In the genomic region with DNA sequence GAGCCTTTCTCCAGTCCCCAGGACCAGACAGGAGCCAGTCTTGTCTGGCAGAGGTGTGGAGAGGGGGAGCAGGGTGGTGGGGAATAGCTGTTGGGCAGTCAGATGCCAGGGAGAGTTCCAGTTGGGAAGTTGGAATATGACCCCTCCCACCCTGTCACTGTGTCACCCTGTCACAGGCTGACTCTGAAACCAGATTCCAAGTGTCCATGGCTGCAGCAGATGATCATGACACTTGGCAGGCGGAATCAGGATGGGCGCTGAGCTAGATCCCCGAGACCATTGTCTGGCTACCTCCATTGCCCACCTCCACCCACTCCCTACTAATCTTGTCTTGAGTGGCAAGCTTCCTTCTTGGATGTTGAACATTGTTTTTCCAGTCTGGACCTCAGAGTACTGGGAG, we compare ENCODE assay signal across 20 cellular contexts. TPM values are rescaled to one million over a fixed set of nuclear protein-coding genes. Genes with fewer than 3 reads are reported as not detected.
DNase-seq lines count a peak whose midpoint lies in the region; ATAC-seq, FAIRE-seq and TF ChIP-seq lines count a peak whose summit lies in the region.
"Had no signal": no experiment of that assay in that cellular context is flagged by ENCODE, and none has a peak within 500 bp of the region (broad histone marks: within the 10 kb centered on the region; RNA-seq: fewer than 3 reads in every experiment).

No MANE protein-coding gene starts in this region.

- CTCF ChIA-PET in HepG2 (lab: Yijun Ruan, JAX; ENCODE audit: low intra/inter-chr PET ratio, low total read pairs) (no interaction called here), WTC11 (lab: Charles Lee) (interaction anchor here (0.8 kb wide), 1 partner anchor 8 kb away, joined by 3 read pairs; no protein-coding TSS in a partner anchor)
- CTCF ChIA-PET in activated CD8-positive, alpha-beta T cell treated with anti-CD3 and anti-CD28 coated beads, Interleukin-2, amount 10 ng/mL, durations not matched to agents 7 days and 5 days (lab: Charles Lee): interaction anchor here (4.5 to 11.1 kb wide), 2 partner anchors 10 to 12 kb away, joined by 68 to 142 read pairs; a partner anchor contains a TSS

- TF ChIP-seq CTCF in liver (IDR thresholded peaks at IDR 0.05; ENCODE audit: low read depth, low read length, missing input control) (no peak), HepG2 (CRISPR knock-in tag; IDR thresholded peaks at IDR 0.05) (no peak), lung (IDR thresholded peaks at IDR 0.05; ENCODE audit: control extremely low read depth, extremely low read depth) (no peak), WTC11 (IDR thresholded peaks at IDR 0.05) (no peak)

- H3K27ac Mint-ChIP-seq in activated CD8-positive, alpha-beta T cell treated with anti-CD3 and anti-CD28 coated beads, Interleukin-2, amount 10 ng/mL, durations not matched to agents 7 days and 5 days: peak overlapping the region; percentile 89
- H3K27ac Mint-ChIP-seq in stimulated activated naive B cell treated with anti-CD40 and anti-IgM and Interleukin-4, amounts not matched to agents 10 μg/mL and 1 μg/mL and 100 μg/mL, for 72 hours: peak overlapping the region; percentile 93
- no peak overlapping the region for H3K27ac Mint-ChIP-seq in WTC11
- H3K27ac Mint-ChIP-seq: mesothelial cell of epicardium had no signal

- H4K20me1 ChIP-seq in HepG2 (ENCODE audit: insufficient read depth, low read length): no peaks in the 10 kb centered on the region

- TF ChIP-seq EP300 in HepG2 (IDR thresholded peaks at IDR 0.05; ENCODE audit: low read depth in 2 of 2, low read length in 2 of 2) (no peak), HepG2 (CRISPR knock-in tag; IDR thresholded peaks at IDR 0.05; ENCODE audit: borderline replicate concordance) (no peak)

- POLR2A ChIA-PET in HepG2 (lab: Yijun Ruan, JAX) (interaction anchor here (3.6 kb wide), 1 partner anchor 9 kb away, joined by 24 read pairs; a partner anchor contains a TSS), WTC11 (lab: Charles Lee) (no interaction called here)
- POLR2A ChIA-PET in activated CD8-positive, alpha-beta T cell treated with anti-CD3 and anti-CD28 coated beads, Interleukin-2, amount 10 ng/mL, durations not matched to agents 7 days and 5 days (lab: Charles Lee): interaction anchor here (1.1 to 3.6 kb wide), 2 partner anchors 8 to 35 kb away, joined by 4 to 76 read pairs; a partner anchor contains a TSS

- H3K9me3 Mint-ChIP-seq in activated CD8-positive, alpha-beta T cell treated with anti-CD3 and anti-CD28 coated beads, Interleukin-2, amount 10 ng/mL, durations not matched to agents 7 days and 5 days (ENCODE audit: insufficient read depth): no peaks in the 10 kb centered on the region
- no peaks in the 10 kb centered on the region for H3K9me3 Mint-ChIP-seq in stimulated activated naive B cell treated with anti-CD40 and anti-IgM and Interleukin-4, amounts not matched to agents 10 μg/mL and 1 μg/mL and 100 μg/mL, for 72 hours
- no peaks in the 10 kb centered on the region for H3K9me3 Mint-ChIP-seq in WTC11
- H3K9me3 Mint-ChIP-seq: mesothelial cell of epicardium had no signal

- H3K9ac ChIP-seq in liver (ENCODE audit: low read depth in 1 of 2, low read length in 2 of 2) (no peak overlapping the region), HepG2 (ENCODE audit: insufficient read depth, low read depth, low read length) (no peak overlapping the region)

- no peak for FAIRE-seq in HepG2 (lab: Jason Lieb, UNC)

- no peak overlapping the region for H2AFZ ChIP-seq in HepG2 (ENCODE audit: low read length)
- H2AFZ ChIP-seq: hepatocyte had no signal

- ATAC-seq in HepG2 (no peak), lung (ENCODE audit: insufficient read depth, low FRiP score) (no peak), WTC11 (no peak)
- no peak for ATAC-seq in activated CD8-positive, alpha-beta T cell treated with anti-CD3 and anti-CD28 coated beads, Interleukin-2, amount 10 ng/mL, durations not matched to agents 7 days and 5 days
- ATAC-seq in stimulated activated naive B cell treated with anti-CD40 and anti-IgM and Interleukin-4, amounts not matched to agents 10 μg/mL and 1 μg/mL and 100 μg/mL, for 72 hours (replicated peaks): no peak

- H3K27ac ChIP-seq in liver (ENCODE audit: low read depth in 1 of 2, low read length in 2 of 2) (peak overlapping the region; percentile 37 to 76), HepG2 (ENCODE audit: extremely low read length, insufficient read depth, low read length) (no peak overlapping the region), lung (ENCODE audit: low read depth in 1 of 2, low read length in 1 of 2) (no peak overlapping the region)
- H3K27ac ChIP-seq: hepatocyte, SJSA1 had no signal

- H3K27me3 ChIP-seq in liver (ENCODE audit: control insufficient read depth in 4 of 4, insufficient read depth in 4 of 4, low read length in 3 of 4): no peaks in the 10 kb centered on the region
- no peaks in the 10 kb centered on the region for H3K27me3 ChIP-seq in HepG2 (ENCODE audit: control insufficient read depth in 1 of 2, insufficient read depth in 2 of 2, low read length in 2 of 2)
- no peaks in the 10 kb centered on the region for H3K27me3 ChIP-seq in lung (ENCODE audit: control insufficient read depth, insufficient read depth)
- H3K27me3 ChIP-seq: hepatocyte, MG63, SJSA1 had no signal

- H3K4me3 Mint-ChIP-seq in activated CD8-positive, alpha-beta T cell treated with anti-CD3 and anti-CD28 coated beads, Interleukin-2, amount 10 ng/mL, durations not matched to agents 7 days and 5 days: no peak overlapping the region
- H3K4me3 Mint-ChIP-seq in stimulated activated naive B cell treated with anti-CD40 and anti-IgM and Interleukin-4, amounts not matched to agents 10 μg/mL and 1 μg/mL and 100 μg/mL, for 72 hours: peak overlapping the region; percentile 61 to 73
- no peak overlapping the region for H3K4me3 Mint-ChIP-seq in WTC11
- H3K4me3 Mint-ChIP-seq: mesothelial cell of epicardium had no signal

- no peaks in the 10 kb centered on the region for H3K79me2 ChIP-seq in HepG2 (ENCODE audit: insufficient read depth, low read length)
- H3K79me2 ChIP-seq: hepatocyte had no signal

- WGBS in liver: 73% methylated on average over 3 of the region's 3 CpGs
- 100% methylated on average over 3 of the region's 3 CpGs for WGBS in HepG2 (ENCODE audit: low lambda C conversion rate)
- WGBS in lung, 2 donors: 95 to 97% methylated on average over 3 of the region's 3 CpGs

- BruUV-seq in HepG2 (replicated peaks; lab: Mats Ljungman, UMichigan): no TSS peak

- H3K4me1 ChIP-seq in liver (ENCODE audit: control insufficient read depth in 4 of 4, insufficient read depth in 4 of 4, low read length in 3 of 4) (peaks cover 32 to 60% (median 53%) of the 10 kb centered on the region in 4 donors), HepG2 (ENCODE audit: insufficient read depth, low read length) (peaks cover 50% of the 10 kb centered on the region), lung (ENCODE audit: control insufficient read depth in 2 of 2, insufficient read depth in 2 of 2, low read length in 2 of 2) (peaks cover 0 to 25% of the 10 kb centered on the region in 2 donors)
- H3K4me1 ChIP-seq: SJSA1 had no signal

- H3K4me1 Mint-ChIP-seq in activated CD8-positive, alpha-beta T cell treated with anti-CD3 and anti-CD28 coated beads, Interleukin-2, amount 10 ng/mL, durations not matched to agents 7 days and 5 days (ENCODE audit: low read depth): peaks cover 89% of the 10 kb centered on the region
- peaks cover 69 to 91% of the 10 kb centered on the region in 2 donors for H3K4me1 Mint-ChIP-seq in stimulated activated naive B cell treated with anti-CD40 and anti-IgM and Interleukin-4, amounts not matched to agents 10 μg/mL and 1 μg/mL and 100 μg/mL, for 72 hours
- no peaks in the 10 kb centered on the region for H3K4me1 Mint-ChIP-seq in WTC11
- H3K4me1 Mint-ChIP-seq: mesothelial cell of epicardium had no signal

- H3K36me3 ChIP-seq in liver (ENCODE audit: control insufficient read depth in 4 of 4, insufficient read depth in 3 of 4, low read depth in 1 of 4, low read length in 3 of 4) (peaks cover 0 to 13% (median 5%) of the 10 kb centered on the region in 4 donors), HepG2 (replicated peaks in 1 of 2; ENCODE audit: control insufficient read depth in 1 of 2, insufficient read depth in 2 of 2, low read length in 2 of 2) (peaks cover 30 to 55% of the 10 kb centered on the region in 2 experiments), lung (ENCODE audit: control insufficient read depth in 2 of 2, insufficient read depth in 2 of 2, low read length in 2 of 2) (peaks cover 1 to 38% of the 10 kb centered on the region in 2 donors)
- H3K36me3 ChIP-seq: MG63 had no signal

- no peak overlapping the region for H3K4me2 ChIP-seq in HepG2 (ENCODE audit: low read depth, low read length)
- H3K4me2 ChIP-seq: hepatocyte had no signal

- TF ChIP-seq RAD21 in liver (IDR thresholded peaks at IDR 0.05) (no peak), HepG2 (CRISPR knock-in tag; IDR thresholded peaks at IDR 0.05) (no peak)

- peaks cover 72% of the 10 kb centered on the region for H3K36me3 Mint-ChIP-seq in activated CD8-positive, alpha-beta T cell treated with anti-CD3 and anti-CD28 coated beads, Interleukin-2, amount 10 ng/mL, durations not matched to agents 7 days and 5 days (ENCODE audit: low read depth)
- H3K36me3 Mint-ChIP-seq in stimulated activated naive B cell treated with anti-CD40 and anti-IgM and Interleukin-4, amounts not matched to agents 10 μg/mL and 1 μg/mL and 100 μg/mL, for 72 hours: peaks cover 50 to 73% of the 10 kb centered on the region in 2 donors
- H3K36me3 Mint-ChIP-seq in WTC11: peaks cover 42% of the 10 kb centered on the region

- H3K27me3 Mint-ChIP-seq in activated CD8-positive, alpha-beta T cell treated with anti-CD3 and anti-CD28 coated beads, Interleukin-2, amount 10 ng/mL, durations not matched to agents 7 days and 5 days (ENCODE audit: low read depth): no peaks in the 10 kb centered on the region
- H3K27me3 Mint-ChIP-seq in stimulated activated naive B cell treated with anti-CD40 and anti-IgM and Interleukin-4, amounts not matched to agents 10 μg/mL and 1 μg/mL and 100 μg/mL, for 72 hours: no peaks in the 10 kb centered on the region
- H3K27me3 Mint-ChIP-seq in WTC11 (ENCODE audit: low read depth): no peaks in the 10 kb centered on the region

- no peak overlapping the region for H3K4me3 ChIP-seq in liver (ENCODE audit: low read depth in 1 of 3, low read length in 3 of 3)
- no peak overlapping the region for H3K4me3 ChIP-seq in HepG2 (replicated peaks in 1 of 3; ENCODE audit: insufficient read depth in 1 of 3, low read depth in 2 of 3, low read length in 3 of 3)
- H3K4me3 ChIP-seq in lung: no peak overlapping the region
- H3K4me3 ChIP-seq: hepatocyte, MG63, SJSA1 had no signal

- no peak for TF ChIP-seq POLR2A in HepG2 (IDR thresholded peaks at IDR 0.05; ENCODE audit: insufficient read depth in 1 of 2, low read depth in 2 of 2, low read length in 2 of 2)

- in situ Hi-C loops in HepG2 (cut with HindIII; ENCODE audit: extremely low pct_ligation_motif_present, low pct_unique_long_range_greater_than_20kb): no loop called here

- H3K9me3 ChIP-seq in liver (ENCODE audit: control insufficient read depth in 4 of 4, low read length in 3 of 4): no peaks in the 10 kb centered on the region
- no peaks in the 10 kb centered on the region for H3K9me3 ChIP-seq in HepG2 (ENCODE audit: low read length)
- H3K9me3 ChIP-seq in lung (ENCODE audit: control insufficient read depth in 2 of 2, insufficient read depth in 1 of 2, low read length in 1 of 2): no peaks in the 10 kb centered on the region
- H3K9me3 ChIP-seq: MG63, SJSA1 had no signal

- intact Hi-C loops in HepG2 (cut with micrococcal nuclease; ENCODE audit: unreplicated experiment): no loop called here
- intact Hi-C loops in cardiac septum (cut with DNase I): no loop called here

- DNase-seq in HepG2 (ENCODE audit: low spot score): no peak
- DNase-seq in activated CD8-positive, alpha-beta T cell treated with anti-CD3 and anti-CD28 coated beads, Interleukin-2, amount 10 ng/mL, durations not matched to agents 7 days and 5 days: no peak
- peak; percentile 22 for DNase-seq in lung (ENCODE audit: low spot score)
- DNase-seq in stimulated activated naive B cell treated with anti-CD40 and anti-IgM and Interleukin-4, amounts not matched to agents 10 μg/mL and 1 μg/mL and 100 μg/mL, for 72 hours: no peak
- no peak for DNase-seq in WTC11 (ENCODE audit: low spot score)
- DNase-seq in cardiac septum (ENCODE audit: low spot score): no peak
- DNase-seq in NCI-H1092 treated with DMSO at 0.1 percent for 48 hours (lab: John Stamatoyannopoulos, UW): no peak
- DNase-seq: activated CD4-positive, alpha-beta T cell treated with anti-CD3 and anti-CD28 coated beads, Interleukin-2, amount 50 U/mL, for 48 hours; aorta; COR-L47; kidney glomerular epithelial cell; MG63; NCI-H187 treated with DMSO at 0.1 percent for 48 hours; NCI-H446 treated with DMSO at 0.1 percent for 48 hours; nucleus accumbens; stimulated activated CD4-positive, alpha-beta T cell treated with anti-CD3 and anti-CD28 coated beads, Interleukin-2, amount 100 ng/mL, for 48 hours had no signal

RNA-seq across cellular contexts. Expression of a gene that starts 9.2 kb away (rescaled TPM):
- 10 to 100 TPM; 20.9 to 21.2 TPM for total RNA-seq in liver
- 10 to 100 TPM in 1 of 2 donors, 1 to 10 TPM in 1; 9.7 to 12.6 TPM for polyA plus RNA-seq in liver
- 52.6 and 63.2 TPM in 2 replicates for total RNA-seq in HepG2 (2016; rRNA removed; fragmentation: Illumina TruSeq; extraction: Trizol)
- total RNA-seq in HepG2 (2016; cell fraction: cytosol; rRNA removed; fragmentation: Illumina TruSeq; extraction: Trizol; ENCODE audit: low read depth): 234 and 265 TPM in 2 replicates
- total RNA-seq in HepG2 (2016; cell fraction: insoluble cytoplasmic fraction; rRNA removed; fragmentation: Illumina TruSeq; extraction: Trizol): 54.0 and 61.4 TPM in 2 replicates
- total RNA-seq in HepG2 (2016; cell fraction: membrane; rRNA removed; fragmentation: Illumina TruSeq; extraction: Trizol): 183 and 209 TPM in 2 replicates
- total RNA-seq in HepG2 (2016; cell fraction: nucleus; rRNA removed; fragmentation: Illumina TruSeq; extraction: Trizol): 42.9 and 44.2 TPM in 2 replicates
- polyA plus RNA-seq in HepG2 (2011; rRNA removed): 52.7 and 62.7 TPM in 2 replicates
- polyA plus RNA-seq in HepG2 (2011; cell fraction: cytosol; rRNA removed): 38.3 and 51.2 TPM in 2 replicates
- polyA plus RNA-seq in HepG2 (2011; cell fraction: nucleus; rRNA removed): 32.5 and 33.2 TPM in 2 replicates
- polyA plus RNA-seq in HepG2 (2012): 30.6 and 32.4 TPM in 2 replicates
- 2.5 and 2.8 TPM in 2 replicates for polyA plus RNA-seq in HepG2 (2016; cell fraction: cytosol; fragmentation: Illumina TruSeq; extraction: Trizol; ENCODE audit: low read depth)
- 63.1 and 64.9 TPM in 2 replicates for polyA plus RNA-seq in HepG2 (2016; cell fraction: insoluble cytoplasmic fraction; fragmentation: Illumina TruSeq; extraction: Trizol; ENCODE audit: low read depth)
- polyA plus RNA-seq in HepG2 (2016; cell fraction: membrane; fragmentation: Illumina TruSeq; extraction: Trizol; ENCODE audit: low read depth): 17.1 and 17.3 TPM in 2 replicates
- polyA plus RNA-seq in HepG2 (2016; cell fraction: nucleus; fragmentation: Illumina TruSeq; extraction: Trizol; ENCODE audit: insufficient read depth, low read depth): 38.6 and 39.5 TPM in 2 replicates
- polyA minus RNA-seq in HepG2 (2011; rRNA and poly(A)+ RNA removed; ENCODE audit: low replicate concordance): 81.5 and 261 TPM in 2 replicates
- polyA minus RNA-seq in HepG2 (2011; cell fraction: cytosol; rRNA and poly(A)+ RNA removed): 107 and 129 TPM in 2 replicates
- polyA minus RNA-seq in HepG2 (2011; cell fraction: nucleus; rRNA and poly(A)+ RNA removed): 109 and 138 TPM in 2 replicates
- 100 to 1,000 TPM; 166 to 169 TPM for total RNA-seq in activated CD8-positive, alpha-beta T cell treated with anti-CD3 and anti-CD28 coated beads, Interleukin-2, amount 10 ng/mL, durations not matched to agents 7 days and 5 days
- total RNA-seq in lung: 10 to 100 TPM; 56.0 to 69.6 TPM
- 10 to 100 TPM; 13.5 to 15.5 TPM for polyA plus RNA-seq in lung
- 32.5 to 34.6 TPM (median 33.3 TPM) in 3 replicates for total RNA-seq in WTC11 (2021)
- 22.9 TPM for total RNA-seq in cardiac septum

RNA-seq across cellular contexts. Expression of a gene that starts 52.9 kb away (rescaled TPM):
- total RNA-seq in liver: 10 to 100 TPM in 1 of 2 donors, 1 to 10 TPM in 1; 7.2 to 10.7 TPM
- 1 to 10 TPM; 6.9 to 8.6 TPM for polyA plus RNA-seq in liver
- total RNA-seq in HepG2 (2016; rRNA removed; fragmentation: Illumina TruSeq; extraction: Trizol): 25.1 and 25.9 TPM in 2 replicates
- 11.4 and 13.4 TPM in 2 replicates for total RNA-seq in HepG2 (2016; cell fraction: cytosol; rRNA removed; fragmentation: Illumina TruSeq; extraction: Trizol; ENCODE audit: low read depth)
- 26.9 and 27.5 TPM in 2 replicates for total RNA-seq in HepG2 (2016; cell fraction: insoluble cytoplasmic fraction; rRNA removed; fragmentation: Illumina TruSeq; extraction: Trizol)
- 8.8 and 9.5 TPM in 2 replicates for total RNA-seq in HepG2 (2016; cell fraction: membrane; rRNA removed; fragmentation: Illumina TruSeq; extraction: Trizol)
- 20.8 and 22.6 TPM in 2 replicates for total RNA-seq in HepG2 (2016; cell fraction: nucleus; rRNA removed; fragmentation: Illumina TruSeq; extraction: Trizol)
- polyA plus RNA-seq in HepG2 (2011; rRNA removed): 17.8 and 22.6 TPM in 2 replicates
- polyA plus RNA-seq in HepG2 (2011; cell fraction: cytosol; rRNA removed): 18.3 and 19.9 TPM in 2 replicates
- 73.1 and 73.7 TPM in 2 replicates for polyA plus RNA-seq in HepG2 (2011; cell fraction: nucleus; rRNA removed)
- 17.0 and 17.7 TPM in 2 replicates for polyA plus RNA-seq in HepG2 (2012)
- polyA plus RNA-seq in HepG2 (2016; cell fraction: cytosol; fragmentation: Illumina TruSeq; extraction: Trizol; ENCODE audit: low read depth): 1.7 and 1.8 TPM in 2 replicates
- 14.5 and 16.7 TPM in 2 replicates for polyA plus RNA-seq in HepG2 (2016; cell fraction: insoluble cytoplasmic fraction; fragmentation: Illumina TruSeq; extraction: Trizol; ENCODE audit: low read depth)
- polyA plus RNA-seq in HepG2 (2016; cell fraction: membrane; fragmentation: Illumina TruSeq; extraction: Trizol; ENCODE audit: low read depth): 2.5 and 3.7 TPM in 2 replicates
- 30.5 and 31.8 TPM in 2 replicates for polyA plus RNA-seq in HepG2 (2016; cell fraction: nucleus; fragmentation: Illumina TruSeq; extraction: Trizol; ENCODE audit: insufficient read depth, low read depth)
- polyA minus RNA-seq in HepG2 (2011; rRNA and poly(A)+ RNA removed; ENCODE audit: low replicate concordance): 36.7 and 47.6 TPM in 2 replicates
- polyA minus RNA-seq in HepG2 (2011; cell fraction: cytosol; rRNA and poly(A)+ RNA removed): 9.6 and 11.9 TPM in 2 replicates
- polyA minus RNA-seq in HepG2 (2011; cell fraction: nucleus; rRNA and poly(A)+ RNA removed): 34.6 and 41.8 TPM in 2 replicates
- total RNA-seq in activated CD8-positive, alpha-beta T cell treated with anti-CD3 and anti-CD28 coated beads, Interleukin-2, amount 10 ng/mL, durations not matched to agents 7 days and 5 days: 10 to 100 TPM; 24.1 to 25.2 TPM
- total RNA-seq in lung: 10 to 100 TPM; 14.2 to 17.1 TPM
- polyA plus RNA-seq in lung: 10 to 100 TPM in 1 of 2 donors, 1 to 10 TPM in 1; 8.1 to 13.2 TPM
- 23.5 to 27.9 TPM (median 25.8 TPM) in 3 replicates for total RNA-seq in WTC11 (2021)
- total RNA-seq in cardiac septum: 6.4 TPM

RNA-seq across cellular contexts. Expression of a gene that starts 52.9 kb away (rescaled TPM):
- 1 to 10 TPM; 7.6 to 8.4 TPM for total RNA-seq in liver
- polyA plus RNA-seq in liver: 10 to 100 TPM in 1 of 2 donors, 1 to 10 TPM in 1; 8.4 to 11.6 TPM
- 16.4 and 18.4 TPM in 2 replicates for total RNA-seq in HepG2 (2016; rRNA removed; fragmentation: Illumina TruSeq; extraction: Trizol)
- total RNA-seq in HepG2 (2016; cell fraction: cytosol; rRNA removed; fragmentation: Illumina TruSeq; extraction: Trizol; ENCODE audit: low read depth): 2.8 and 3.0 TPM in 2 replicates
- 16.5 and 18.2 TPM in 2 replicates for total RNA-seq in HepG2 (2016; cell fraction: insoluble cytoplasmic fraction; rRNA removed; fragmentation: Illumina TruSeq; extraction: Trizol)
- total RNA-seq in HepG2 (2016; cell fraction: membrane; rRNA removed; fragmentation: Illumina TruSeq; extraction: Trizol): 5.7 and 7.5 TPM in 2 replicates
- 11.7 and 13.6 TPM in 2 replicates for total RNA-seq in HepG2 (2016; cell fraction: nucleus; rRNA removed; fragmentation: Illumina TruSeq; extraction: Trizol)
- 13.6 and 14.1 TPM in 2 replicates for polyA plus RNA-seq in HepG2 (2011; rRNA removed)
- 12.4 and 15.6 TPM in 2 replicates for polyA plus RNA-seq in HepG2 (2011; cell fraction: cytosol; rRNA removed)
- polyA plus RNA-seq in HepG2 (2011; cell fraction: nucleus; rRNA removed): 8.7 and 9.9 TPM in 2 replicates
- polyA plus RNA-seq in HepG2 (2012): 6.3 and 6.8 TPM in 2 replicates
- polyA plus RNA-seq in HepG2 (2016; cell fraction: cytosol; fragmentation: Illumina TruSeq; extraction: Trizol; ENCODE audit: low read depth): 1.2 and 1.6 TPM in 2 replicates
- polyA plus RNA-seq in HepG2 (2016; cell fraction: insoluble cytoplasmic fraction; fragmentation: Illumina TruSeq; extraction: Trizol; ENCODE audit: low read depth): 14.5 and 16.0 TPM in 2 replicates
- 2.6 and 3.1 TPM in 2 replicates for polyA plus RNA-seq in HepG2 (2016; cell fraction: membrane; fragmentation: Illumina TruSeq; extraction: Trizol; ENCODE audit: low read depth)
- polyA plus RNA-seq in HepG2 (2016; cell fraction: nucleus; fragmentation: Illumina TruSeq; extraction: Trizol; ENCODE audit: insufficient read depth, low read depth): 13.9 and 15.5 TPM in 2 replicates
- polyA minus RNA-seq in HepG2 (2011; rRNA and poly(A)+ RNA removed; ENCODE audit: low replicate concordance): 19.4 and 28.5 TPM in 2 replicates
- 7.2 and 10.0 TPM in 2 replicates for polyA minus RNA-seq in HepG2 (2011; cell fraction: cytosol; rRNA and poly(A)+ RNA removed)
- polyA minus RNA-seq in HepG2 (2011; cell fraction: nucleus; rRNA and poly(A)+ RNA removed): 18.2 and 19.9 TPM in 2 replicates
- 10 to 100 TPM; 13.6 to 13.9 TPM for total RNA-seq in activated CD8-positive, alpha-beta T cell treated with anti-CD3 and anti-CD28 coated beads, Interleukin-2, amount 10 ng/mL, durations not matched to agents 7 days and 5 days
- 10 to 100 TPM in 1 of 2 donors, 1 to 10 TPM in 1; 6.6 to 12.5 TPM for total RNA-seq in lung
- 10 to 100 TPM in 1 of 2 donors, 1 to 10 TPM in 1; 9.4 to 14.5 TPM for polyA plus RNA-seq in lung
- total RNA-seq in WTC11 (2021): 15.2 to 18.3 TPM (median 17.7 TPM) in 3 replicates
- 8.6 TPM for total RNA-seq in cardiac septum

Comparison
In these comparisons a context has a peak if more than half of its experiments do, and no peak if none do; other contexts are left out.
1. H3K27ac ChIP-seq: peak in liver (2 of 2); none in HepG2 (single experiment) and lung (0 of 2).
2. H3K4me3 Mint-ChIP-seq: peak in stimulated activated naive B cell treated with anti-CD40 and anti-IgM and Interleukin-4, amounts not matched to agents 10 μg/mL and 1 μg/mL and 100 μg/mL, for 72 hours (2 of 2); none in activated CD8-positive, alpha-beta T cell treated with anti-CD3 and anti-CD28 coated beads, Interleukin-2, amount 10 ng/mL, durations not matched to agents 7 days and 5 days (single experiment) and WTC11 (single experiment).